Comparison of ENCODE assay signal across 7 cellular contexts in genomic region chr6:128516514-128516898, GRCh38. TPM values are rescaled to one million over a fixed set of nuclear protein-coding genes. Genes with fewer than 3 reads are reported as not detected.
A peak's percentile ranks its signal among the peaks of the same experiment; 100 is the strongest.
DNase-seq lines count a peak whose midpoint lies in the region; ATAC-seq and TF ChIP-seq lines count a peak whose summit lies in the region.

No MANE protein-coding gene starts in this region.

- no peaks in the 10 kb centered on the region; the same call in 1 of the 2 replicates for H3K36me3 ChIP-seq in GM23248 (ENCODE audit: low read depth)
- H3K36me3 ChIP-seq in OCI-LY7 (ENCODE audit: insufficient read depth, low read length) = no peaks in the 10 kb centered on the region
- H3K36me3 ChIP-seq in sigmoid colon = no peaks in the 10 kb centered on the region

- ATAC-seq in HG03432 (IDR thresholded peaks at IDR 0.05; ENCODE audit: unreplicated experiment) (no peak), GM19395 (IDR thresholded peaks at IDR 0.05; ENCODE audit: unreplicated experiment) (no peak), GM21423 (IDR thresholded peaks at IDR 0.05; ENCODE audit: unreplicated experiment) (no peak)

- no peaks in the 10 kb centered on the region for H3K9me2 ChIP-seq in GM23248 (ENCODE audit: insufficient read depth)
- H3K9me2 ChIP-seq in OCI-LY7 (ENCODE audit: insufficient read depth, low read length) = no peaks in the 10 kb centered on the region

- no TSS peak for BruUV-seq in OCI-LY7 (replicated peaks; lab: Mats Ljungman, UMichigan)

- H3K79me2 ChIP-seq in GM23248 (ENCODE audit: insufficient read depth) (peaks cover 83% of the 10 kb centered on the region), OCI-LY7 (ENCODE audit: insufficient read depth, low read depth, low read length) (no peaks in the 10 kb centered on the region)

- TF ChIP-seq EP300 in sigmoid colon (IDR thresholded peaks at IDR 0.05) = no peak

- TF ChIP-seq CTCF in OCI-LY7 (conservative IDR thresholded peaks at IDR 0.05; ENCODE audit: low read length) = 0 out of 2 replicates have a peak, but pooled peaks have one; percentile 20
- TF ChIP-seq CTCF in fibroblast of mammary gland (conservative IDR thresholded peaks at IDR 0.05; ENCODE audit: control insufficient read depth, insufficient read depth, low read depth, low read length) = peak; percentile 31
- TF ChIP-seq CTCF in sigmoid colon (IDR thresholded peaks at IDR 0.05) = peak in 2 of 4 experiments; percentile 18 to 25

- DNase-seq in GM23248 (peak; percentile 54), OCI-LY7 (ENCODE audit: low spot score) (no peak), fibroblast of mammary gland (ENCODE audit: low read depth) (peak; percentile 50), sigmoid colon (no peak)

- H3K4me3 ChIP-seq in GM23248 (peak overlapping the region; percentile 6; the same call in 1 of the 2 replicates), OCI-LY7 (ENCODE audit: low read depth, low read length, poor library complexity, severe bottlenecking) (no peak overlapping the region), fibroblast of mammary gland (ENCODE audit: control insufficient read depth, low read depth, low read length) (no peak overlapping the region), sigmoid colon (peak overlapping the region in 1 of 4 donors; percentile 8)

- POLR2A ChIA-PET in OCI-LY7 (lab: Charles Lee) = no interaction called here

- in situ Hi-C loops in GM23248 (cut with MboI) = loop anchor here (25.0 kb wide), 2 partner anchors 654 to 779 kb away; no protein-coding TSS in a partner anchor

- intact Hi-C loops in OCI-LY7 (cut with micrococcal nuclease; ENCODE audit: unreplicated experiment) = no loop called here
- intact Hi-C loops in sigmoid colon (cut with DNase I) = loop anchor here (2.0 kb wide), 1 partner anchor 186 kb away; no protein-coding TSS in a partner anchor

- no peak for TF ChIP-seq POLR2A in sigmoid colon (IDR thresholded peaks at IDR 0.05)

- H3K27me3 ChIP-seq in GM23248 (replicated peaks; ENCODE audit: insufficient read depth) (no peaks in the 10 kb centered on the region), sigmoid colon (no peaks in the 10 kb centered on the region)

- H3K27ac ChIP-seq in GM23248 (0 out of 2 replicates have a peak overlapping the region, but pooled peaks have one; percentile 9), OCI-LY7 (ENCODE audit: low read depth, low read length, poor library complexity, severe bottlenecking) (no peak overlapping the region), sigmoid colon (peak overlapping the region; percentile 53 to 74 (median 67))

- H3K9me3 ChIP-seq in GM23248 (ENCODE audit: low read depth) (no peaks in the 10 kb centered on the region), OCI-LY7 (ENCODE audit: low read length) (no peaks in the 10 kb centered on the region), sigmoid colon (no peaks in the 10 kb centered on the region)

- peaks cover 40% of the 10 kb centered on the region for H3K4me1 ChIP-seq in GM23248 (ENCODE audit: insufficient read depth)
- no peaks in the 10 kb centered on the region for H3K4me1 ChIP-seq in OCI-LY7 (ENCODE audit: insufficient read depth, low read length, poor library complexity, severe bottlenecking)
- H3K4me1 ChIP-seq in sigmoid colon = peaks cover 0 to 65% (median 53%) of the 10 kb centered on the region in 4 donors

- H2AFZ ChIP-seq in GM23248 = peak overlapping the region; percentile 27; the same call in 1 of the 2 replicates
- no peak overlapping the region for H2AFZ ChIP-seq in OCI-LY7 (ENCODE audit: low read length)

- H3K4me2 ChIP-seq in GM23248 (ENCODE audit: unreplicated experiment) (peak overlapping the region; percentile 50), OCI-LY7 (ENCODE audit: low read length) (no peak overlapping the region)

- CTCF ChIA-PET in OCI-LY7 (lab: Charles Lee; ENCODE audit: unreplicated experiment) = no interaction called here

- H4K20me1 ChIP-seq in GM23248 (ENCODE audit: insufficient read depth) (no peaks in the 10 kb centered on the region), OCI-LY7 (ENCODE audit: insufficient read depth, low read length) (no peaks in the 10 kb centered on the region)

- 9 to 11% methylated on average over 1 of the region's 1 CpG for WGBS in GM23248 (ENCODE audit: low coverage in 1 of 2, low lambda C conversion rate in 2 of 2, missing lambda C conversion rate in 2 of 2), 2 experiments
- WGBS in sigmoid colon, 2 donors = 3 to 37% methylated on average over 1 of the region's 1 CpG

- H3K9ac ChIP-seq in GM23248 = 0 out of 2 replicates have a peak overlapping the region, but pooled peaks have one; percentile 3

- peaks cover 22% of the 10 kb centered on the region for H3F3A ChIP-seq in GM23248 (ENCODE audit: insufficient read depth)

RNA-seq across cellular contexts. Expression of gene PTPRK, which starts 3.9 kb away (rescaled TPM):
- total RNA-seq in GM23248 (2014; rRNA removed; shearing (Covaris generic)) = 23.1 and 34.5 TPM in 2 replicates
- polyA plus RNA-seq in GM23248 (2016; fragmentation: Nextera tagmentation; extraction: Ambion mirVana) (22.3 and 24.6 TPM in 2 replicates), sigmoid colon (10 to 100 TPM in 1 of 3 donors, 1 to 10 TPM in 2; 6.0 to 23.2 (median 9.0) TPM)
- total RNA-seq in OCI-LY7 (2014; rRNA removed; shearing (Covaris generic)) = not detected in 2 replicates
- total RNA-seq in OCI-LY7 (2022) (0.48 TPM in 1 of 2 replicates, not detected in the other), sigmoid colon (10 to 100 TPM; 46.7 to 51.3 (median 47.1) TPM)

Comparison
In these comparisons a context has a peak if more than half of its experiments do, and no peak if none do; other contexts are left out.
1. DNase-seq: peak in GM23248 (single experiment) and fibroblast of mammary gland (single experiment); none in OCI-LY7 (single experiment) and sigmoid colon (single experiment).
2. RNA of gene PTPRK, which starts 3.9 kb away (total RNA-seq): 46.7 to 51.3 TPM in sigmoid colon and 23.1 to 34.5 TPM in GM23248; 0.48 TPM in OCI-LY7; every median in the first group is over 10 times any median in the second.